ENCODE assay signal across 6 cellular contexts in genomic region chr5:96184510-96184909, GRCh38.
DNase-seq lines count a peak whose midpoint lies in the region; ATAC-seq, FAIRE-seq and TF ChIP-seq lines count a peak whose summit lies in the region.
"Not testable (repeated sequence)": the region's sequence is repeated elsewhere in the genome, so short reads cannot be mapped to it uniquely, and the experiment has no call there.

No MANE protein-coding gene starts in this region.

- not testable (repeated sequence) for H3K4me3 Mint-ChIP-seq in Calu3 (ENCODE audit: low read depth, unreplicated experiment); endodermal cell

- not testable (repeated sequence) for H3K4me3 ChIP-seq in HEK293 (ENCODE audit: low read depth, low read length); K562; HepG2 (replicated peaks in 1 of 3; ENCODE audit: insufficient read depth in 1 of 3, low read depth in 2 of 3, low read length in 3 of 3)
- peak overlapping the region; percentile 39 for H3K4me3 ChIP-seq in endodermal cell (ENCODE audit: low read length)

- CTCF ChIA-PET in Calu3 (lab: Charles Lee); K562 (lab: Yijun Ruan, JAX; ENCODE audit: low intra/inter-chr PET ratio); HepG2 (lab: Yijun Ruan, JAX; ENCODE audit: low intra/inter-chr PET ratio, low total read pairs): not testable (repeated sequence)
- CTCF ChIA-PET in HEK293 (lab: Yijun Ruan, JAX), result interaction anchor here (0.7 kb wide), 1 partner anchor 25 kb away, joined by 3 read pairs; no protein-coding TSS in a partner anchor

- H4K20me1 ChIP-seq in K562 (replicated peaks; ENCODE audit: control insufficient read depth, insufficient read depth, low read length); HepG2 (ENCODE audit: insufficient read depth, low read length): not testable (repeated sequence)

- H3K9me1 ChIP-seq in K562 (ENCODE audit: control insufficient read depth, insufficient read depth, low read length), result not testable (repeated sequence)

- not testable (repeated sequence) for BruUV-seq in Calu3 (replicated peaks; lab: Mats Ljungman, UMichigan); K562 (replicated peaks; lab: Mats Ljungman, UMichigan); HepG2 (replicated peaks; lab: Mats Ljungman, UMichigan)

- H3K27me3 Mint-ChIP-seq in Calu3 (ENCODE audit: unreplicated experiment); endodermal cell (ENCODE audit: insufficient read depth): not testable (repeated sequence)

- not testable (repeated sequence) for H3K36me3 Mint-ChIP-seq in Calu3 (ENCODE audit: insufficient read depth, unreplicated experiment); endodermal cell (ENCODE audit: low read depth)

- DNase-seq in Calu3; K562 (ENCODE audit: extremely low read depth in 1 of 4, low spot score in 3 of 4); endodermal cell; HepG2 (ENCODE audit: low spot score): not testable (repeated sequence)

- not testable (repeated sequence) for TF ChIP-seq EP300 in K562 (IDR thresholded peaks at IDR 0.05; ENCODE audit: low read length); HepG2 (IDR thresholded peaks at IDR 0.05; ENCODE audit: low read depth in 2 of 2, low read length in 2 of 2); HepG2 (CRISPR knock-in tag; IDR thresholded peaks at IDR 0.05; ENCODE audit: borderline replicate concordance)

- H3K27me3 ChIP-seq in K562 (ENCODE audit: control insufficient read depth in 2 of 2, insufficient read depth in 2 of 2, low read length in 2 of 2); endodermal cell (ENCODE audit: control insufficient read depth, insufficient read depth, low read length, poor library complexity, severe bottlenecking); HepG2 (ENCODE audit: control insufficient read depth in 1 of 2, insufficient read depth in 2 of 2, low read length in 2 of 2): not testable (repeated sequence)

- not testable (repeated sequence) for H3K27ac ChIP-seq in HEK293 (ENCODE audit: extremely low read depth, low read depth, low read length); K562 (ENCODE audit: extremely low read depth, low read depth, low read length); endodermal cell (ENCODE audit: low read depth, low read length); HepG2 (ENCODE audit: extremely low read length, insufficient read depth, low read length)

- not testable (repeated sequence) for TF ChIP-seq POLR2A in K562 (conservative IDR thresholded peaks at IDR 0.05); HepG2 (IDR thresholded peaks at IDR 0.05; ENCODE audit: insufficient read depth in 1 of 2, low read depth in 2 of 2, low read length in 2 of 2)

- peak overlapping the region; percentile 23 for H3K27ac Mint-ChIP-seq in Calu3 (ENCODE audit: unreplicated experiment)
- H3K27ac Mint-ChIP-seq in endodermal cell, result not testable (repeated sequence)

- not testable (repeated sequence) for H3K9ac ChIP-seq in K562 (ENCODE audit: insufficient read depth in 1 of 2, low read depth in 2 of 2, low read length in 2 of 2); endodermal cell (ENCODE audit: extremely low read depth, low read length, poor library complexity, severe bottlenecking); HepG2 (ENCODE audit: insufficient read depth, low read depth, low read length)

- POLR2A ChIA-PET in HEK293 (lab: Yijun Ruan, JAX); K562 (lab: Yijun Ruan, JAX); HepG2 (lab: Yijun Ruan, JAX): not testable (repeated sequence)

- not testable (repeated sequence) for TF ChIP-seq RAD21 in K562 (CRISPR knock-in tag; conservative IDR thresholded peaks at IDR 0.05 in 1 of 2, IDR thresholded peaks at IDR 0.05 in 1 of 2); HepG2 (CRISPR knock-in tag; IDR thresholded peaks at IDR 0.05)

- not testable (repeated sequence) for H3K4me2 ChIP-seq in K562 (ENCODE audit: insufficient read depth, low read length); HepG2 (ENCODE audit: low read depth, low read length)

- H3K4me1 Mint-ChIP-seq in Calu3 (ENCODE audit: low read depth, unreplicated experiment) (peaks cover 48% of the 10 kb centered on the region), endodermal cell (peaks cover 24% of the 10 kb centered on the region)

- H3K36me3 ChIP-seq in HEK293 (ENCODE audit: control insufficient read depth in 2 of 2, insufficient read depth in 1 of 2, low read length in 2 of 2); K562 (ENCODE audit: control insufficient read depth, insufficient read depth, low read length); endodermal cell (ENCODE audit: control insufficient read depth, insufficient read depth, low read length); HepG2 (replicated peaks in 1 of 2; ENCODE audit: control insufficient read depth in 1 of 2, insufficient read depth in 2 of 2, low read length in 2 of 2): not testable (repeated sequence)

- ATAC-seq in SK-N-SH treated with all-trans-retinoic acid at 6 μM for 48 hours, K562, HepG2: not testable (repeated sequence)

- FAIRE-seq in K562 (lab: Jason Lieb, UNC); HepG2 (lab: Jason Lieb, UNC): not testable (repeated sequence)

- intact Hi-C loops in Calu3 (cut with micrococcal nuclease; ENCODE audit: unreplicated experiment); K562 (cut with micrococcal nuclease); HepG2 (cut with micrococcal nuclease; ENCODE audit: unreplicated experiment): not testable (repeated sequence)

- not testable (repeated sequence) for H2AFZ ChIP-seq in K562 (ENCODE audit: low read depth, low read length); HepG2 (ENCODE audit: low read length)

- H3K9me3 Mint-ChIP-seq in Calu3 (ENCODE audit: low read depth, unreplicated experiment), result not testable (repeated sequence)
- H3K9me3 Mint-ChIP-seq in endodermal cell, result peaks cover 31% of the 10 kb centered on the region

- not testable (repeated sequence) for H3K4me1 ChIP-seq in HEK293 (ENCODE audit: control insufficient read depth, insufficient read depth, low read length); K562 (replicated peaks in 1 of 2; ENCODE audit: control insufficient read depth in 2 of 2, insufficient read depth in 2 of 2, low read length in 2 of 2); endodermal cell (ENCODE audit: control insufficient read depth, insufficient read depth, low read length)
- H3K4me1 ChIP-seq in HepG2 (ENCODE audit: insufficient read depth, low read length), result peaks cover 48% of the 10 kb centered on the region

- not testable (repeated sequence) for TF ChIP-seq CTCF in Calu3 (IDR thresholded peaks at IDR 0.05; ENCODE audit: unreplicated experiment); HEK293 (tag by site-specific recombination; IDR thresholded peaks at IDR 0.05); K562 (IDR thresholded peaks at IDR 0.05 in 2 of 3, conservative IDR thresholded peaks at IDR 0.05 in 1 of 3; ENCODE audit: insufficient read depth in 2 of 3, low read depth in 1 of 3, low read length in 3 of 3); endodermal cell (conservative IDR thresholded peaks at IDR 0.05); HepG2 (CRISPR knock-in tag; IDR thresholded peaks at IDR 0.05)

- H3K9me3 ChIP-seq in HEK293 (ENCODE audit: control insufficient read depth, insufficient read depth, low read depth, low read length); K562 (replicated peaks; ENCODE audit: control insufficient read depth, insufficient read depth, low read depth, low read length); HepG2 (ENCODE audit: low read length): not testable (repeated sequence)
- peaks cover 16% of the 10 kb centered on the region for H3K9me3 ChIP-seq in endodermal cell (ENCODE audit: control insufficient read depth, low read length)

- in situ Hi-C loops in K562 (cut with MboI); HepG2 (cut with HindIII; ENCODE audit: extremely low pct_ligation_motif_present, low pct_unique_long_range_greater_than_20kb): not testable (repeated sequence)

- not testable (repeated sequence) for H3K79me2 ChIP-seq in K562 (ENCODE audit: control insufficient read depth, insufficient read depth, low read length); HepG2 (ENCODE audit: insufficient read depth, low read length)

TF ChIP-seq in HEK293, 187 proteins besides CTCF, POLR2A, EP300 and RAD21 (continues in another document):
- TF ChIP-seq ZNF146 (tag by site-specific recombination; IDR thresholded peaks at IDR 0.05), result peak; percentile 70

TF ChIP-seq in SK-N-SH treated with all-trans-retinoic acid at 6 μM for 48 hours, 23 proteins besides CTCF, POLR2A, EP300 and RAD21:
- peak; percentile 76 for TF ChIP-seq ZNF8 (CRISPR knock-in tag; IDR thresholded peaks at IDR 0.05)

TF ChIP-seq in K562, 482 proteins besides CTCF, POLR2A, EP300 and RAD21:
- TF ChIP-seq ZNF146 (CRISPR knock-in tag; IDR thresholded peaks at IDR 0.05; ENCODE audit: unreplicated experiment) (peak; percentile 57), RBM25 (IDR thresholded peaks at IDR 0.05; ENCODE audit: low read depth, low read length, severe bottlenecking) (peak; percentile 16)

TF ChIP-seq in HepG2, 621 proteins besides CTCF, POLR2A, EP300 and RAD21:
- TF ChIP-seq ZMYM2 (CRISPR knock-in tag; IDR thresholded peaks at IDR 0.05), result 0 out of 2 replicates have a peak, but pooled peaks have one; percentile 27
